Comparison of ENCODE assay signal across 38 cellular contexts in the genomic region with DNA sequence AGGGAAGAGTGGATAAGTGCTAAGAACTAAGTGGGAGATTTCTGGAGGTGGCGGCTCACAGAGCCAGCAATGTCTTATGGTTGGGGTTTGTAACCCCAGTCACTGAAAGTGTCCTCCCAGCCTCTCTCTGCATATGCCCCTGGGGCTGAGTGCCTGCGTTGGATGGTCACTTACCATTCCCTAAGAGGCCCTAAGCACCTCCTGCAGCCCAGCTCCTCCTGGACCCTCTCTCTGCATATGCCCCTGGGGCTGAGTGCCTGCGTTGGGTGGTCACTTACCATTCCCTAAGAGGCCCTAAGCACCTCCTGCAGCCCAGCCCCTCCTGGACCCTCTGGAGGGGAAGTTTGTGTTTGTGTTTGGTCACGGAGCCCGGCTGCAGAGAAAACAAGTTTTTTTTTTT.
"Had no signal": no experiment of that assay in that cellular context is flagged by ENCODE, and none has a peak within 500 bp of the region (broad histone marks: within the 10 kb centered on the region; RNA-seq: fewer than 3 reads in every experiment).

No MANE protein-coding gene starts in this region.

- H3K27me3 Mint-ChIP-seq: activated B cell treated with CpG ODN at 0.5 μM for 24 hours; activated CD8-positive, alpha-beta T cell treated with anti-CD3 and anti-CD28 coated beads for 36 hours had no signal

- H3K4me3 ChIP-seq: adrenal gland, ascending aorta, breast epithelium, cardiac muscle cell, colonic mucosa, dorsolateral prefrontal cortex, gastrocnemius medialis, heart left ventricle had no signal

- H3K4me3 Mint-ChIP-seq: activated B cell treated with CpG ODN at 0.5 μM for 24 hours; activated CD8-positive, alpha-beta T cell treated with anti-CD3 and anti-CD28 coated beads for 36 hours; activated naive CD4-positive, alpha-beta T cell treated with anti-CD3 and anti-CD28 coated beads for 36 hours; activated naive CD4-positive, alpha-beta T cell treated with anti-CD3 and anti-CD28 coated beads, Interleukin-2, amount 50 U/mL, for 24 hours; activated naive CD8-positive, alpha-beta T cell treated with anti-CD3 and anti-CD28 coated beads for 36 hours; activated naive CD8-positive, alpha-beta T cell treated with anti-CD3 and anti-CD28 coated beads, Interleukin-2, amount 50 U/mL, for 24 hours; activated T-helper 1 cell treated with anti-CD3 and anti-CD28 coated beads, Interleukin-12 subunit alpha, Interleukin-12 subunit beta, Interleukin-2, Interleukin-4 antibody, amounts not matched to agents 30 ng/mL and 10 ng/mL and 1 ng/mL, durations not matched to agents 14 hours and 24 hours and 36 hours; brain; endodermal cell; T-cell; T-helper 1 cell treated with Interleukin-12 subunit alpha and Interleukin-12 subunit beta and Interleukin-4 antibody, amounts not matched to agents 30 μg/mL and 1 μg/mL, for 36 hours; T-helper 2 cell treated with Interferon-gamma antibody and Interleukin-4, amounts not matched to agents 5 μg/mL and 100 μg/mL, for 36 hours had no signal

- H3K36me3 Mint-ChIP-seq: activated naive CD4-positive, alpha-beta T cell treated with anti-CD3 and anti-CD28 coated beads, Interleukin-2, amount 50 U/mL, for 24 hours; activated naive CD8-positive, alpha-beta T cell treated with anti-CD3 and anti-CD28 coated beads for 36 hours; brain; T-cell had no signal

- H3K27ac ChIP-seq: adrenal gland, ascending aorta, breast epithelium, cardiac muscle cell, colonic mucosa, dorsolateral prefrontal cortex, foreskin keratinocyte, gastrocnemius medialis, heart left ventricle, WERI-Rb-1 had no signal

- ATAC-seq: activated CD4-positive, CD25-positive, alpha-beta regulatory T cell treated with anti-CD3 and anti-CD28 coated beads, Interleukin-2, amount 50 U/mL, for 24 hours; activated CD8-positive, alpha-beta T cell treated with anti-CD3 and anti-CD28 coated beads for 36 hours; activated naive CD8-positive, alpha-beta T cell treated with anti-CD3 and anti-CD28 coated beads, Interleukin-2, amount 50 U/mL, for 24 hours; esophagus mucosa; foreskin keratinocyte; gastrocnemius medialis; heart left ventricle; T-cell had no signal

- DNase-seq: activated B cell treated with CpG ODN at 0.5 μM for 24 hours; activated CD4-positive, alpha-beta T cell treated with anti-CD3 and anti-CD28 coated beads for 48 hours; activated CD4-positive, alpha-beta T cell treated with anti-CD3 and anti-CD28 coated beads, Interleukin-2, amount 50 U/mL, for 1 hour; activated CD4-positive, alpha-beta T cell treated with anti-CD3 and anti-CD28 coated beads, Interleukin-2, amount 50 U/mL, for 48 hours; activated CD8-positive, alpha-beta T cell treated with anti-CD3 and anti-CD28 coated beads for 36 hours; activated effector memory CD4-positive, alpha-beta T cell treated with anti-CD3 and anti-CD28 coated beads, Interleukin-2, amount 50 U/mL, for 16 hours; activated naive CD4-positive, alpha-beta T cell treated with anti-CD3 and anti-CD28 coated beads for 36 hours; activated naive CD8-positive, alpha-beta T cell treated with anti-CD3 and anti-CD28 coated beads for 36 hours; activated naive CD8-positive, alpha-beta T cell treated with anti-CD3 and anti-CD28 coated beads, Interleukin-2, amount 50 U/mL, for 24 hours; activated T-cell treated with anti-CD3 and anti-CD28 coated beads, Interleukin-2, amount 50 U/mL, for 1 hour; activated T-cell treated with anti-CD3 and anti-CD28 coated beads, Interleukin-2, amount 50 U/mL, for 48 hours; adrenal gland; amygdala; central memory CD4-positive, alpha-beta T cell; cerebellar nuclear complex; colonic mucosa; dorsolateral prefrontal cortex; effector memory CD4-positive, alpha-beta T cell; endodermal cell; foreskin keratinocyte; gastrocnemius medialis; glutamatergic neuron; heart left ventricle; SW 1271; T-cell; T1000; WERI-Rb-1 had no signal

- H3K9me3 ChIP-seq: adrenal gland, ascending aorta, breast epithelium, colonic mucosa, gastrocnemius medialis had no signal

- H3K27ac Mint-ChIP-seq: activated B cell treated with CpG ODN at 0.5 μM for 24 hours; activated CD8-positive, alpha-beta T cell treated with anti-CD3 and anti-CD28 coated beads for 36 hours; activated naive CD4-positive, alpha-beta T cell treated with anti-CD3 and anti-CD28 coated beads for 36 hours; activated naive CD4-positive, alpha-beta T cell treated with anti-CD3 and anti-CD28 coated beads, Interleukin-2, amount 50 U/mL, for 24 hours; activated naive CD8-positive, alpha-beta T cell treated with anti-CD3 and anti-CD28 coated beads for 36 hours; activated naive CD8-positive, alpha-beta T cell treated with anti-CD3 and anti-CD28 coated beads, Interleukin-2, amount 50 U/mL, for 24 hours; activated T-helper 1 cell treated with anti-CD3 and anti-CD28 coated beads, Interleukin-12 subunit alpha, Interleukin-12 subunit beta, Interleukin-2, Interleukin-4 antibody, amounts not matched to agents 30 ng/mL and 10 ng/mL and 1 ng/mL, durations not matched to agents 14 hours and 24 hours and 36 hours; activated T-helper 2 cell treated with anti-CD3 and anti-CD28 coated beads, Interferon-gamma antibody, Interleukin-2, Interleukin-4, amounts not matched to agents 10 μg/mL and 5 μg/mL and 100 μg/mL, durations not matched to agents 14 hours and 24 hours and 36 hours; brain; endodermal cell; T-cell; T-helper 1 cell treated with Interleukin-12 subunit alpha and Interleukin-12 subunit beta and Interleukin-4 antibody, amounts not matched to agents 30 μg/mL and 1 μg/mL, for 36 hours; T-helper 2 cell treated with Interferon-gamma antibody and Interleukin-4, amounts not matched to agents 5 μg/mL and 100 μg/mL, for 36 hours had no signal

- H3K9me3 Mint-ChIP-seq: activated B cell treated with CpG ODN at 0.5 μM for 24 hours; activated CD8-positive, alpha-beta T cell treated with anti-CD3 and anti-CD28 coated beads for 36 hours; activated naive CD4-positive, alpha-beta T cell treated with anti-CD3 and anti-CD28 coated beads, Interleukin-2, amount 50 U/mL, for 24 hours; activated T-helper 1 cell treated with anti-CD3 and anti-CD28 coated beads, Interleukin-12 subunit alpha, Interleukin-12 subunit beta, Interleukin-2, Interleukin-4 antibody, amounts not matched to agents 30 ng/mL and 10 ng/mL and 1 ng/mL, durations not matched to agents 14 hours and 24 hours and 36 hours; activated T-helper 2 cell treated with anti-CD3 and anti-CD28 coated beads, Interferon-gamma antibody, Interleukin-2, Interleukin-4, amounts not matched to agents 10 μg/mL and 5 μg/mL and 100 μg/mL, durations not matched to agents 14 hours and 24 hours and 36 hours; T-helper 1 cell treated with Interleukin-12 subunit alpha and Interleukin-12 subunit beta and Interleukin-4 antibody, amounts not matched to agents 30 μg/mL and 1 μg/mL, for 36 hours; T-helper 2 cell treated with Interferon-gamma antibody and Interleukin-4, amounts not matched to agents 5 μg/mL and 100 μg/mL, for 36 hours had no signal

- H3K36me3 ChIP-seq: adrenal gland, ascending aorta, breast epithelium, cardiac muscle cell, colonic mucosa, gastrocnemius medialis, heart left ventricle, WERI-Rb-1 had no signal

- H3K4me1 ChIP-seq: adrenal gland, ascending aorta, breast epithelium, colonic mucosa, foreskin keratinocyte, gastrocnemius medialis, heart left ventricle had no signal

- H3K27me3 ChIP-seq: adrenal gland, ascending aorta, breast epithelium, cardiac muscle cell, colonic mucosa, foreskin keratinocyte, gastrocnemius medialis, heart left ventricle had no signal

- H3K4me1 Mint-ChIP-seq: activated naive CD8-positive, alpha-beta T cell treated with anti-CD3 and anti-CD28 coated beads for 36 hours; activated naive CD8-positive, alpha-beta T cell treated with anti-CD3 and anti-CD28 coated beads, Interleukin-2, amount 50 U/mL, for 24 hours; brain; endodermal cell had no signal
